ENCODE assay signal across 24 cellular contexts in genomic region chr3:15822281-15822680, GRCh38. TPM values are rescaled to one million over a fixed set of nuclear protein-coding genes. Genes with fewer than 3 reads are reported as not detected.
DNase-seq lines count a peak whose midpoint lies in the region; ATAC-seq, FAIRE-seq and TF ChIP-seq lines count a peak whose summit lies in the region.
"Had no signal": no experiment of that assay in that cellular context is flagged by ENCODE, and none has a peak within 500 bp of the region (broad histone marks: within the 10 kb centered on the region; RNA-seq: fewer than 3 reads in every experiment).

No MANE protein-coding gene starts in this region.

- H3K27ac ChIP-seq in A673 (ENCODE audit: low read depth, low read length, poor library complexity, severe bottlenecking) = no peak overlapping the region

- H3K4me3 Mint-ChIP-seq in glutamatergic neuron (ENCODE audit: unreplicated experiment) = peak overlapping the region; percentile 20
- no peak overlapping the region for H3K4me3 Mint-ChIP-seq in osteocyte (ENCODE audit: unreplicated experiment)
- H3K4me3 Mint-ChIP-seq: GM23338, H9 had no signal

- ATAC-seq in GM21576 (IDR thresholded peaks at IDR 0.05; ENCODE audit: unreplicated experiment) = no peak
- no peak for ATAC-seq in GM18517 (IDR thresholded peaks at IDR 0.05; ENCODE audit: unreplicated experiment)
- ATAC-seq: HepG2 had no signal

- H3K4me3 ChIP-seq in A673 (ENCODE audit: low read depth, low read length, poor library complexity, severe bottlenecking) = no peak overlapping the region
- H3K4me3 ChIP-seq: GM23338, K562, MG63 had no signal

- POLR2A ChIA-PET in A673 (lab: Charles Lee; ENCODE audit: low non-redundant PET) = no interaction called here

- no peak for TF ChIP-seq POLR2A in GM12891 (IDR thresholded peaks at IDR 0.05; ENCODE audit: low read depth, low read length)

- H3K36me3 Mint-ChIP-seq in glutamatergic neuron (ENCODE audit: unreplicated experiment) (no peaks in the 10 kb centered on the region), osteocyte (ENCODE audit: unreplicated experiment) (no peaks in the 10 kb centered on the region)

- TF ChIP-seq CTCF in glutamatergic neuron (IDR thresholded peaks at IDR 0.05; ENCODE audit: partially characterized antibody, unreplicated experiment) (no peak), osteocyte (IDR thresholded peaks at IDR 0.05) (no peak), A673 (conservative IDR thresholded peaks at IDR 0.05; ENCODE audit: low read depth, low read length) (no peak)

- H3K27me3 ChIP-seq in A673 (replicated peaks; ENCODE audit: insufficient read depth, low read depth, low read length, poor library complexity) = no peaks in the 10 kb centered on the region
- H3K27me3 ChIP-seq: BE2C, MG63 had no signal

- peaks cover 49% of the 10 kb centered on the region for H3K4me1 Mint-ChIP-seq in glutamatergic neuron (ENCODE audit: low read depth, unreplicated experiment)
- H3K4me1 Mint-ChIP-seq in osteocyte (ENCODE audit: unreplicated experiment) = peaks cover 19% of the 10 kb centered on the region

- no peak for FAIRE-seq in GM12891 (lab: Jason Lieb, UNC)
- FAIRE-seq: GM12892, HepG2, K562, RCC 7860 had no signal

- H3K27ac Mint-ChIP-seq in glutamatergic neuron (ENCODE audit: unreplicated experiment) = peak overlapping the region; percentile 94
- peak overlapping the region; percentile 36 for H3K27ac Mint-ChIP-seq in osteocyte (ENCODE audit: unreplicated experiment)
- H3K27ac Mint-ChIP-seq: GM23338 had no signal

- H3K4me1 ChIP-seq in A673 (ENCODE audit: insufficient read depth, low read length, poor library complexity, severe bottlenecking) = no peaks in the 10 kb centered on the region
- H3K4me1 ChIP-seq: BE2C had no signal

- DNase-seq in brain pericyte (ENCODE audit: low read depth, low spot score) (peak; percentile 12), glutamatergic neuron (no peak), osteocyte (ENCODE audit: extremely low spot score, unreplicated experiment) (no peak), A673 (ENCODE audit: low spot score) (no peak), GM12891 (ENCODE audit: insufficient read length, low spot score) (no peak)
- DNase-seq: ACHN, BE2C, Calu3, DMS79 treated with DMSO at 0.1 percent for 48 hours, GF-D8, H9, Kasumi-1, MG63, NCI-H2029, NCI-H774, SIG-M5, SK-N-SH had no signal

- peaks cover 3% of the 10 kb centered on the region for H3K9me3 Mint-ChIP-seq in glutamatergic neuron (ENCODE audit: unreplicated experiment)
- H3K9me3 Mint-ChIP-seq in osteocyte (ENCODE audit: unreplicated experiment) = no peaks in the 10 kb centered on the region
- H3K9me3 Mint-ChIP-seq: GM23338, H9 had no signal

- intact Hi-C loops in A673 (cut with micrococcal nuclease; ENCODE audit: unreplicated experiment) = no loop called here

- CTCF ChIA-PET in A673 (lab: Charles Lee) = interaction anchor here (0.7 kb wide), 1 partner anchor 356 kb away, joined by 3 read pairs; no protein-coding TSS in a partner anchor

- H3K36me3 ChIP-seq in A673 (ENCODE audit: insufficient read depth, low read length, poor library complexity, severe bottlenecking) = no peaks in the 10 kb centered on the region
- H3K36me3 ChIP-seq: BE2C, MG63 had no signal

- H3K27me3 Mint-ChIP-seq in glutamatergic neuron (ENCODE audit: unreplicated experiment) = peaks cover 3% of the 10 kb centered on the region
- H3K27me3 Mint-ChIP-seq in osteocyte (ENCODE audit: unreplicated experiment) = no peaks in the 10 kb centered on the region

- no peaks in the 10 kb centered on the region for H3K9me3 ChIP-seq in A673 (ENCODE audit: low read depth, low read length, poor library complexity, severe bottlenecking)
- H3K9me3 ChIP-seq: BE2C, MG63, SK-N-SH had no signal

- no TSS peak for BruUV-seq in A673 (replicated peaks; lab: Mats Ljungman, UMichigan)

TF ChIP-seq in GM12891, 5 proteins besides CTCF, POLR2A, EP300 and RAD21:
- TF ChIP-seq POLR2AphosphoS5 (IDR thresholded peaks at IDR 0.05; ENCODE audit: low read depth, low read length) (no peak), PAX5 (IDR thresholded peaks at IDR 0.05; ENCODE audit: insufficient read depth, low read length, severe bottlenecking) (no peak), POU2F2 (IDR thresholded peaks at IDR 0.05; ENCODE audit: low read depth, low read length) (no peak), SPI1 (IDR thresholded peaks at IDR 0.05; ENCODE audit: low read depth, low read length) (no peak), TAF1 (IDR thresholded peaks at IDR 0.05; ENCODE audit: low read depth, low read length) (no peak)

RNA-seq across cellular contexts. Expression of gene ANKRD28, which starts 24.5 kb away (rescaled TPM):
- total RNA-seq in glutamatergic neuron (ENCODE audit: unreplicated experiment) (84.3 TPM), osteocyte (151 and 160 TPM in 2 replicates), A673 (2021) (29.9 and 36.9 TPM in 2 replicates)
- 15.1 TPM for polyA plus RNA-seq in GM12891 (2012; ENCODE audit: low read depth, missing spikeins)
